ENCODE assay signal across 19 cellular contexts in genomic region chr6:46407246-46407645, GRCh38.
"Had no signal": no experiment of that assay in that cellular context is flagged by ENCODE, and none has a peak within 500 bp of the region (broad histone marks: within the 10 kb centered on the region; RNA-seq: fewer than 3 reads in every experiment).

No MANE protein-coding gene starts in this region.

- H3K27ac ChIP-seq: brain microvascular endothelial cell, left lung, ovary had no signal

- H3K27ac Mint-ChIP-seq: activated B cell treated with CpG ODN at 0.5 μM for 24 hours; activated CD8-positive, alpha-beta T cell treated with anti-CD3 and anti-CD28 coated beads for 36 hours; activated naive CD8-positive, alpha-beta T cell treated with anti-CD3 and anti-CD28 coated beads for 36 hours; activated T-helper 17 cell treated with anti-CD3 and anti-CD28 coated beads, Interleukin-2, amount 50 U/mL, for 72 hours; memory B cell; naive thymus-derived CD8-positive, alpha-beta T cell; stimulated activated memory B cell treated with anti-CD40 and anti-IgM and Interleukin-4, amounts not matched to agents 10 μg/mL and 1 μg/mL and 100 μg/mL, for 72 hours; T-helper 2 cell treated with Interferon-gamma antibody and Interleukin-4, amounts not matched to agents 5 μg/mL and 100 μg/mL, for 36 hours had no signal

- H3K36me3 ChIP-seq: brain microvascular endothelial cell, left lung, ovary, transverse colon had no signal

- H3K27me3 ChIP-seq: brain microvascular endothelial cell, left lung, ovary, transverse colon had no signal

- H3K4me3 ChIP-seq: left lung, ovary, transverse colon had no signal

- DNase-seq: activated B cell treated with CpG ODN at 0.5 μM for 24 hours; activated CD4-positive, alpha-beta T cell treated with anti-CD3 and anti-CD28 coated beads for 4 hours; activated CD8-positive, alpha-beta T cell treated with anti-CD3 and anti-CD28 coated beads for 36 hours; activated naive CD4-positive, alpha-beta T cell; activated naive CD8-positive, alpha-beta T cell treated with anti-CD3 and anti-CD28 coated beads for 36 hours; activated T-cell treated with anti-CD3 and anti-CD28 coated beads, Interleukin-2, amount 50 U/mL, for 1 hour; brain microvascular endothelial cell; effector CD4-positive, alpha-beta T cell; kidney; left lung; naive thymus-derived CD8-positive, alpha-beta T cell; ovary; stimulated activated CD4-positive, alpha-beta T cell treated with anti-CD3 and anti-CD28 coated beads, Interleukin-4, amount 100 ng/mL, for 24 hours; SW 1271; transverse colon had no signal

- H3K27me3 Mint-ChIP-seq: activated B cell treated with CpG ODN at 0.5 μM for 24 hours; activated naive CD8-positive, alpha-beta T cell treated with anti-CD3 and anti-CD28 coated beads for 36 hours; activated T-helper 17 cell treated with anti-CD3 and anti-CD28 coated beads, Interleukin-2, amount 50 U/mL, for 72 hours; memory B cell; stimulated activated memory B cell treated with anti-CD40 and anti-IgM and Interleukin-4, amounts not matched to agents 10 μg/mL and 1 μg/mL and 100 μg/mL, for 72 hours had no signal

- H3K36me3 Mint-ChIP-seq: activated naive CD8-positive, alpha-beta T cell treated with anti-CD3 and anti-CD28 coated beads for 36 hours; memory B cell; naive thymus-derived CD8-positive, alpha-beta T cell; stimulated activated memory B cell treated with anti-CD40 and anti-IgM and Interleukin-4, amounts not matched to agents 10 μg/mL and 1 μg/mL and 100 μg/mL, for 72 hours had no signal

- H3K9me3 ChIP-seq: left lung, ovary, transverse colon had no signal

- H3K4me3 Mint-ChIP-seq: activated B cell treated with CpG ODN at 0.5 μM for 24 hours; activated CD8-positive, alpha-beta T cell treated with anti-CD3 and anti-CD28 coated beads for 36 hours; activated naive CD8-positive, alpha-beta T cell treated with anti-CD3 and anti-CD28 coated beads for 36 hours; activated T-helper 17 cell treated with anti-CD3 and anti-CD28 coated beads, Interleukin-2, amount 50 U/mL, for 72 hours; memory B cell; naive thymus-derived CD8-positive, alpha-beta T cell; stimulated activated memory B cell treated with anti-CD40 and anti-IgM and Interleukin-4, amounts not matched to agents 10 μg/mL and 1 μg/mL and 100 μg/mL, for 72 hours; T-helper 2 cell treated with Interferon-gamma antibody and Interleukin-4, amounts not matched to agents 5 μg/mL and 100 μg/mL, for 36 hours had no signal

- H3K9me3 Mint-ChIP-seq: activated B cell treated with CpG ODN at 0.5 μM for 24 hours; activated CD8-positive, alpha-beta T cell treated with anti-CD3 and anti-CD28 coated beads for 36 hours; activated naive CD8-positive, alpha-beta T cell treated with anti-CD3 and anti-CD28 coated beads for 36 hours; activated T-helper 17 cell treated with anti-CD3 and anti-CD28 coated beads, Interleukin-2, amount 50 U/mL, for 72 hours; memory B cell; naive thymus-derived CD8-positive, alpha-beta T cell; stimulated activated memory B cell treated with anti-CD40 and anti-IgM and Interleukin-4, amounts not matched to agents 10 μg/mL and 1 μg/mL and 100 μg/mL, for 72 hours; T-helper 2 cell treated with Interferon-gamma antibody and Interleukin-4, amounts not matched to agents 5 μg/mL and 100 μg/mL, for 36 hours had no signal

- H3K4me1 Mint-ChIP-seq: activated B cell treated with CpG ODN at 0.5 μM for 24 hours; activated naive CD8-positive, alpha-beta T cell treated with anti-CD3 and anti-CD28 coated beads for 36 hours; activated T-helper 17 cell treated with anti-CD3 and anti-CD28 coated beads, Interleukin-2, amount 50 U/mL, for 72 hours; memory B cell; naive thymus-derived CD8-positive, alpha-beta T cell; stimulated activated memory B cell treated with anti-CD40 and anti-IgM and Interleukin-4, amounts not matched to agents 10 μg/mL and 1 μg/mL and 100 μg/mL, for 72 hours had no signal
